13 cellular contexts compared by ENCODE assay signal in genomic region chr12:57234571-57235011, GRCh38. TPM values are rescaled to one million over a fixed set of nuclear protein-coding genes. Genes with fewer than 3 reads are reported as not detected.
A peak's percentile ranks its signal among the peaks of the same experiment; 100 is the strongest.
DNase-seq lines count a peak whose midpoint lies in the region; FAIRE-seq and TF ChIP-seq lines count a peak whose summit lies in the region.
"Had no signal": no experiment of that assay in that cellular context is flagged by ENCODE, and none has a peak within 500 bp of the region (broad histone marks: within the 10 kb centered on the region; RNA-seq: fewer than 3 reads in every experiment).

No MANE protein-coding gene starts in this region.

- TF ChIP-seq CTCF in Loucy (conservative IDR thresholded peaks at IDR 0.05; ENCODE audit: low read length), result no peak
- no peak for TF ChIP-seq CTCF in coronary artery (IDR thresholded peaks at IDR 0.05)

- H3K9ac ChIP-seq in Loucy (ENCODE audit: low read depth, low read length, poor library complexity, severe bottlenecking), result no peak overlapping the region

- H3K36me3 ChIP-seq in Loucy (ENCODE audit: insufficient read depth, low read length) (peaks cover 30% of the 10 kb centered on the region; the same call in 1 of the 2 replicates), SJCRH30 (peaks cover 53% of the 10 kb centered on the region)

- H3F3A ChIP-seq in Loucy (ENCODE audit: low read depth), result no peaks in the 10 kb centered on the region

- H3K27ac ChIP-seq in coronary artery (peak overlapping the region; percentile 58 to 87), skin epidermis (peak overlapping the region in 19 of 21 experiments; percentile 8 to 85 (median 58)), SJCRH30 (no peak overlapping the region)
- H3K27ac ChIP-seq: PC-9 had no signal

- no peaks in the 10 kb centered on the region for H3K9me3 Mint-ChIP-seq in T-helper 1 cell treated with Interleukin-12 subunit alpha and Interleukin-12 subunit beta and Interleukin-4 antibody, amounts not matched to agents 30 μg/mL and 1 μg/mL, for 36 hours

- peak overlapping the region; percentile 95 for H3K4me2 ChIP-seq in Loucy (ENCODE audit: low read depth, low read length, poor library complexity, severe bottlenecking)
- H3K4me2 ChIP-seq: PC-9 had no signal

- H3K27ac Mint-ChIP-seq in T-helper 1 cell treated with Interleukin-12 subunit alpha and Interleukin-12 subunit beta and Interleukin-4 antibody, amounts not matched to agents 30 μg/mL and 1 μg/mL, for 36 hours, result peak overlapping the region; percentile 45

- H3K27me3 ChIP-seq in Loucy (ENCODE audit: insufficient read depth, low read length, poor library complexity, severe bottlenecking) (no peaks in the 10 kb centered on the region), SJCRH30 (no peaks in the 10 kb centered on the region)

- no peaks in the 10 kb centered on the region for H3K9me2 ChIP-seq in Loucy (replicated peaks; ENCODE audit: low read depth, low read length)

- peaks cover 43% of the 10 kb centered on the region for H3K79me2 ChIP-seq in Loucy (ENCODE audit: insufficient read depth, low read length)

- H3K4me1 Mint-ChIP-seq in T-helper 1 cell treated with Interleukin-12 subunit alpha and Interleukin-12 subunit beta and Interleukin-4 antibody, amounts not matched to agents 30 μg/mL and 1 μg/mL, for 36 hours (ENCODE audit: low read depth), result peaks cover 39% of the 10 kb centered on the region

- H3K4me3 ChIP-seq in Loucy (ENCODE audit: low read length, poor library complexity, severe bottlenecking) (no peak overlapping the region), coronary artery (peak overlapping the region; percentile 55), skin epidermis (peak overlapping the region in 1 of 7 experiments; percentile 5), SJCRH30 (no peak overlapping the region)
- H3K4me3 ChIP-seq: PC-9 had no signal

- FAIRE-seq in GM19239 (lab: Jason Lieb, UNC), result no peak
- FAIRE-seq: urothelium cell line had no signal

- peaks cover 21% of the 10 kb centered on the region for H3K27me3 Mint-ChIP-seq in T-helper 1 cell treated with Interleukin-12 subunit alpha and Interleukin-12 subunit beta and Interleukin-4 antibody, amounts not matched to agents 30 μg/mL and 1 μg/mL, for 36 hours (ENCODE audit: low read depth)

- no peak overlapping the region for H2AFZ ChIP-seq in Loucy (ENCODE audit: low read length)
- H2AFZ ChIP-seq: PC-9 had no signal

- H4K20me1 ChIP-seq in Loucy (ENCODE audit: insufficient read depth, low read length, poor library complexity, severe bottlenecking), result peaks cover 47% of the 10 kb centered on the region

- no peaks in the 10 kb centered on the region for H3K9me3 ChIP-seq in Loucy (ENCODE audit: insufficient read depth, low read depth, low read length)
- no peaks in the 10 kb centered on the region for H3K9me3 ChIP-seq in SJCRH30 (replicated peaks)

- H3K4me3 Mint-ChIP-seq in T-helper 1 cell treated with Interleukin-12 subunit alpha and Interleukin-12 subunit beta and Interleukin-4 antibody, amounts not matched to agents 30 μg/mL and 1 μg/mL, for 36 hours, result no peak overlapping the region

- H3K4me1 ChIP-seq in Loucy (ENCODE audit: insufficient read depth, low read length, poor library complexity, severe bottlenecking) (peaks cover 33% of the 10 kb centered on the region), SJCRH30 (peaks cover 9% of the 10 kb centered on the region)

- H3K36me3 Mint-ChIP-seq in T-helper 1 cell treated with Interleukin-12 subunit alpha and Interleukin-12 subunit beta and Interleukin-4 antibody, amounts not matched to agents 30 μg/mL and 1 μg/mL, for 36 hours (ENCODE audit: low read depth), result peaks cover 42% of the 10 kb centered on the region

- DNase-seq in T-helper 1 cell (no peak), coronary artery (ENCODE audit: low spot score) (no peak), GM19239 (ENCODE audit: insufficient read length, low spot score) (no peak), SJCRH30 (no peak)
- DNase-seq in stimulated activated naive CD4-positive, alpha-beta T cell (lab: John Stamatoyannopoulos, UW), result no peak
- DNase-seq: ACHN; NCI-H1048; PC-9; stimulated activated CD4-positive, alpha-beta T cell treated with anti-CD3 and anti-CD28 coated beads, Interleukin-12 subunit alpha, Interleukin-12 subunit beta, amount 100 ng/mL, for 4 hours had no signal

RNA-seq across cellular contexts. Expression of gene SHMT2, which starts 5.1 kb away (rescaled TPM):
- total RNA-seq in SJCRH30 (2014; rRNA removed; shearing (Covaris generic)), result 1,504 and 1,712 TPM in 2 replicates

RNA-seq across cellular contexts. Expression of gene STAC3, which starts 16.4 kb away (rescaled TPM):
- 1,199 and 1,339 TPM in 2 replicates for total RNA-seq in SJCRH30 (2014; rRNA removed; shearing (Covaris generic))

RNA-seq across cellular contexts. Expression of gene NXPH4, which starts 18.0 kb away (rescaled TPM):
- 91.1 and 92.7 TPM in 2 replicates for total RNA-seq in SJCRH30 (2014; rRNA removed; shearing (Covaris generic))
